ENCODE assay signal across 8 cellular contexts in the genomic region with DNA sequence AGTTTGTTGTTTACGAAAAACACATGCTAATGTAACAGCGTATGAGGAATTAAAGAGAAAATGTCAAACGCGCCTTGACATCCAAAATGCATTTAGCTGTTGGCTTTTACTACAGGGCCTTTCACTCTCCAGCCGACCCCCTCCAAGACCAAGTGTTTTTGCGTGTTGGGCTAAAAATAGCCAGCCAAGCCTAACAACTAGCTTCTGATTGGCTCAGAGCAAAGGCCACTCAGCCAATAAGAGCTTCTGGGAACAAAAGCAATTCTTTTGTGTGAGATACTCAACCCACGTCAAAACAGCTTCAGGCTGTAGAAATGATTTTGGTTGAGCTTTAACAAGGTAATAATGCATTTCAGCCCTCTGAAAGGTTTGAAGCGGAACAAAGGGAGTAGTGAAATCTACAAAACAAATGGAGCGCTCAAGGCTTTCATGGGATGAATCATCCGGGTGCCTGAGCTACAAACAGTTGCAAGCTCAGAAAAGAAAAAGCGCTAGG.
DNase-seq lines count a peak whose midpoint lies in the region; ATAC-seq and TF ChIP-seq lines count a peak whose summit lies in the region.

No MANE protein-coding gene starts in this region.

- H3K9ac ChIP-seq in smooth muscle cell (ENCODE audit: low read depth): peak overlapping the region; percentile 75

- H3K9me3 Mint-ChIP-seq in chondrocyte (ENCODE audit: low read depth): peaks cover 1% of the 10 kb centered on the region

- no peaks in the 10 kb centered on the region for H3K36me3 Mint-ChIP-seq in chondrocyte (ENCODE audit: low read depth)

- no peaks in the 10 kb centered on the region for H3K79me2 ChIP-seq in ACC112 (ENCODE audit: control insufficient read depth, insufficient read depth, low read length, unreplicated experiment)
- H3K79me2 ChIP-seq in smooth muscle cell (ENCODE audit: low read depth): no peaks in the 10 kb centered on the region

- H3K9me3 ChIP-seq in smooth muscle cell (replicated peaks; ENCODE audit: low read depth): no peaks in the 10 kb centered on the region

- H3K4me2 ChIP-seq in smooth muscle cell: peak overlapping the region; percentile 91

- H3K4me1 ChIP-seq in ACC112 (ENCODE audit: control insufficient read depth, insufficient read depth, low read length, unreplicated experiment) (peaks cover 6% of the 10 kb centered on the region), smooth muscle cell (ENCODE audit: low read depth) (peaks cover 27% of the 10 kb centered on the region)

- H4K20me1 ChIP-seq in smooth muscle cell (ENCODE audit: low read depth): no peaks in the 10 kb centered on the region

- ATAC-seq in GM18499 (IDR thresholded peaks at IDR 0.05; ENCODE audit: insufficient read depth, unreplicated experiment): peak; percentile 45
- ATAC-seq in HG03025 (IDR thresholded peaks at IDR 0.05; ENCODE audit: low FRiP score, unreplicated experiment): peak; percentile 46

- H3K4me3 Mint-ChIP-seq in chondrocyte (ENCODE audit: unreplicated experiment): peak overlapping the region; percentile 75

- peak overlapping the region; percentile 90 for H3K27ac Mint-ChIP-seq in chondrocyte (ENCODE audit: unreplicated experiment)

- DNase-seq in NOMO-1 treated with DMSO at 0.1 percent for 48 hours (lab: John Stamatoyannopoulos, UW; ENCODE audit: unreplicated experiment) (peak; percentile 51), chondrocyte (ENCODE audit: low spot score) (no peak), islet precursor cell (peak; percentile 97), smooth muscle cell (lab: John Stamatoyannopoulos, UW; ENCODE audit: unreplicated experiment) (peak; percentile 3)
- no peak for DNase-seq in effector CD8-positive, alpha-beta T cell (lab: John Stamatoyannopoulos, UW)

- no peak for TF ChIP-seq CTCF in chondrocyte (IDR thresholded peaks at IDR 0.05)
- no peak for TF ChIP-seq CTCF in smooth muscle cell (IDR thresholded peaks at IDR 0.05; ENCODE audit: borderline replicate concordance, insufficient read depth, poor library complexity, severe bottlenecking)

- H3F3A ChIP-seq in smooth muscle cell (ENCODE audit: low read depth): no peaks in the 10 kb centered on the region

- no peaks in the 10 kb centered on the region for H3K36me3 ChIP-seq in ACC112 (ENCODE audit: insufficient read depth, low read length)
- no peaks in the 10 kb centered on the region for H3K36me3 ChIP-seq in smooth muscle cell (ENCODE audit: low read depth)

- H3K27ac ChIP-seq in ACC112 (ENCODE audit: low read depth, low read length): peak overlapping the region; percentile 21; the same call in 1 of the 2 replicates
- peak overlapping the region; percentile 80 for H3K27ac ChIP-seq in smooth muscle cell (ENCODE audit: low read depth)

- peaks cover 36% of the 10 kb centered on the region for H3K4me1 Mint-ChIP-seq in chondrocyte (ENCODE audit: low read depth)

- H3K4me3 ChIP-seq in ACC112 (ENCODE audit: low read depth, low read length) (peak overlapping the region; percentile 86), smooth muscle cell (peak overlapping the region; percentile 66)

- H2AFZ ChIP-seq in ACC112 (ENCODE audit: low read length, unreplicated experiment): peak overlapping the region; percentile 86
- peak overlapping the region; percentile 88 for H2AFZ ChIP-seq in smooth muscle cell (ENCODE audit: low read depth)

- no peaks in the 10 kb centered on the region for H3K27me3 Mint-ChIP-seq in chondrocyte (ENCODE audit: low read depth)

- WGBS in smooth muscle cell (ENCODE audit: low lambda C conversion rate): 2% methylated on average over 11 of the region's 11 CpGs

- H3K27me3 ChIP-seq in ACC112 (ENCODE audit: insufficient read depth, low read length) (no peaks in the 10 kb centered on the region), smooth muscle cell (ENCODE audit: low read depth) (no peaks in the 10 kb centered on the region)

Comparison
In these comparisons a context has a peak if more than half of its experiments do, and no peak if none do; other contexts are left out.
1. DNase-seq: peak in NOMO-1 treated with DMSO at 0.1 percent for 48 hours (single experiment), islet precursor cell (single experiment) and smooth muscle cell (single experiment); none in chondrocyte (single experiment) and effector CD8-positive, alpha-beta T cell (single experiment).